13 cellular contexts compared by ENCODE assay signal in the genomic region with DNA sequence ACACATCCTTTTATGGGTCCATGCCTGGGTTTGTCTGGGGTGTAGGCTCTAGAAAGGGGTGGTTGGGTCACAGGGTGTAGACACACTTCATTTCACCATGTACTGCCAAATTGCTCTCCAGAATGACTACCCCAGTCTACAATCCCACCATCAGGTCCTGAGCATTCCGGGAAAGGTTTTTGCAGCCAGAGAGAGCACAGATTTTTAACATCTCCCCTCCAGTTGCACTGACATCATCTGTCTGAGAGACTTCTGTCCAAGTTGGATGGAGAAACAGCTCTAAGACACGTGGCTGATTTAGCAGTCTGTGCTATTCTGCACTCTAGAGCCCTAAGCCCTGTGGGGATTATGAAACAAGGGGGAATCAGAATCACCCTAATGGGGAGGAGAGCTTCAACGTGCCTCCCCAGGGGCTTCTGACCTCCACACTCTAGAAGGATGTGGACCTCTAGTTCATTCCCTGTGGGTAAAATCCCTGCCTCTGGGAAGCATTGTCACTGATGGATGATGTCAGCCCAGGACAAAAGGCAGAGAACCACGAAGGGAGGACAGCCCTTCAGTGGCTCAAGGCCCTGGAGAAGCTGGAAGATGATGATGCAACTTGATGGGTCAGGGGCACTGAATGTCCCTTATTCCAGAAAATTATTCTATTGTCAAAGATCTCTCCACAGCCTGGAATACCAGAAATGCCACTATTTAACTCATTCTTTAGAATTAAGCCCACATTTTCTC.
DNase-seq lines count a peak whose midpoint lies in the region; FAIRE-seq and TF ChIP-seq lines count a peak whose summit lies in the region.
"Had no signal": no experiment of that assay in that cellular context is flagged by ENCODE, and none has a peak within 500 bp of the region (broad histone marks: within the 10 kb centered on the region; RNA-seq: fewer than 3 reads in every experiment).

No MANE protein-coding gene starts in this region.

- H3K4me3 ChIP-seq in AG04450 (ENCODE audit: low read depth, low read length) (no peak overlapping the region), MM.1S (ENCODE audit: low read length) (no peak overlapping the region), fibroblast of lung (replicated peaks in 1 of 4; ENCODE audit: control extremely low read depth in 1 of 4, insufficient read depth in 1 of 4, low read depth in 3 of 4, low read length in 4 of 4) (no peak overlapping the region), muscle layer of duodenum (ENCODE audit: low read depth in 1 of 2, low read length in 2 of 2) (no peak overlapping the region), OCI-LY7 (ENCODE audit: low read depth, low read length, poor library complexity, severe bottlenecking) (no peak overlapping the region)

- H3K4me1 ChIP-seq in MM.1S (ENCODE audit: low read length) = peaks cover 32% of the 10 kb centered on the region
- H3K4me1 ChIP-seq in fibroblast of lung (ENCODE audit: control insufficient read depth, extremely low read depth, insufficient read depth, low read length) = peaks cover 50% of the 10 kb centered on the region
- no peaks in the 10 kb centered on the region for H3K4me1 ChIP-seq in muscle layer of duodenum (ENCODE audit: control insufficient read depth in 1 of 2, insufficient read depth in 2 of 2, low read length in 2 of 2)
- peaks cover 7% of the 10 kb centered on the region for H3K4me1 ChIP-seq in OCI-LY7 (ENCODE audit: insufficient read depth, low read length, poor library complexity, severe bottlenecking)
- H3K4me1 ChIP-seq: BE2C had no signal

- H3K4me2 ChIP-seq in MM.1S (ENCODE audit: low read depth, low read length) (peak overlapping the region; percentile 40; the same call in 1 of the 2 replicates), fibroblast of lung (ENCODE audit: extremely low read depth, insufficient read depth, low read length) (no peak overlapping the region), OCI-LY7 (ENCODE audit: low read length) (no peak overlapping the region)

- H3K9ac ChIP-seq in MM.1S (ENCODE audit: low read length) = 0 out of 2 replicates have a peak overlapping the region, but pooled peaks have one; percentile 22
- H3K9ac ChIP-seq in fibroblast of lung (ENCODE audit: insufficient read depth, low read length) = no peak overlapping the region

- no peak for TF ChIP-seq CTCF in AG04450 (IDR thresholded peaks at IDR 0.05; ENCODE audit: low read depth, low read length)
- TF ChIP-seq CTCF in MM.1S (IDR thresholded peaks at IDR 0.05; ENCODE audit: low read length) = no peak
- TF ChIP-seq CTCF in fibroblast of lung (conservative IDR thresholded peaks at IDR 0.05 in 1 of 2, IDR thresholded peaks at IDR 0.05 in 1 of 2; ENCODE audit: low read depth in 1 of 2, low read length in 2 of 2) = no peak
- no peak for TF ChIP-seq CTCF in OCI-LY7 (conservative IDR thresholded peaks at IDR 0.05; ENCODE audit: low read length)

- H3K36me3 ChIP-seq in MM.1S (replicated peaks; ENCODE audit: insufficient read depth, low read length) = no peaks in the 10 kb centered on the region
- no peaks in the 10 kb centered on the region for H3K36me3 ChIP-seq in fibroblast of lung (ENCODE audit: control insufficient read depth, insufficient read depth, low read length)
- no peaks in the 10 kb centered on the region for H3K36me3 ChIP-seq in muscle layer of duodenum (ENCODE audit: control insufficient read depth in 1 of 2, insufficient read depth in 2 of 2, low read length in 2 of 2)
- no peaks in the 10 kb centered on the region for H3K36me3 ChIP-seq in OCI-LY7 (ENCODE audit: insufficient read depth, low read length)
- H3K36me3 ChIP-seq: BE2C had no signal

- FAIRE-seq in HTR-8/SVneo (lab: Jason Lieb, UNC) = no peak
- FAIRE-seq: TTC549 had no signal

- H4K20me1 ChIP-seq in MM.1S (ENCODE audit: insufficient read depth, low read length) (no peaks in the 10 kb centered on the region), fibroblast of lung (ENCODE audit: control insufficient read depth, extremely low read depth, insufficient read depth, low read length) (no peaks in the 10 kb centered on the region), OCI-LY7 (ENCODE audit: insufficient read depth, low read length) (no peaks in the 10 kb centered on the region)

- H3F3A ChIP-seq in MM.1S (ENCODE audit: insufficient read depth, low read length) = peaks cover 22% of the 10 kb centered on the region

- H3K27ac ChIP-seq in AG04450 (ENCODE audit: low read depth, low read length) (peak overlapping the region; percentile 68), MM.1S (ENCODE audit: low read length) (peak overlapping the region; percentile 76), fibroblast of lung (ENCODE audit: insufficient read depth, low read length) (peak overlapping the region; percentile 82), muscle layer of duodenum (ENCODE audit: low read length) (peak overlapping the region; percentile 79), OCI-LY7 (ENCODE audit: low read depth, low read length, poor library complexity, severe bottlenecking) (no peak overlapping the region)

- H2AFZ ChIP-seq in MM.1S (ENCODE audit: low read length) = no peak overlapping the region
- H2AFZ ChIP-seq in fibroblast of lung (ENCODE audit: low read length) = no peak overlapping the region
- no peak overlapping the region for H2AFZ ChIP-seq in OCI-LY7 (ENCODE audit: low read length)

- H3K27me3 ChIP-seq in AG04450 (ENCODE audit: control insufficient read depth, insufficient read depth, low read length) (no peaks in the 10 kb centered on the region), MM.1S (replicated peaks; ENCODE audit: insufficient read depth, low read length) (no peaks in the 10 kb centered on the region), fibroblast of lung (ENCODE audit: control insufficient read depth, insufficient read depth, low read length) (no peaks in the 10 kb centered on the region), muscle layer of duodenum (ENCODE audit: low read depth, low read length) (no peaks in the 10 kb centered on the region)
- H3K27me3 ChIP-seq: BE2C had no signal

- DNase-seq in AG04450 (ENCODE audit: low read depth, low spot score) (peak; percentile 36), MM.1S (no peak), fibroblast of lung (ENCODE audit: low read depth in 2 of 2) (peak; percentile 83 to 93), HTR-8/SVneo (ENCODE audit: insufficient read length, low spot score) (no peak), OCI-LY7 (ENCODE audit: low spot score) (no peak), DMS53 treated with DMSO at 0.1 percent for 48 hours (lab: John Stamatoyannopoulos, UW; ENCODE audit: unreplicated experiment) (no peak)
- no peak for DNase-seq in activated CD4-positive, alpha-beta T cell treated with anti-CD3 and anti-CD28 coated beads, Interleukin-2, amount 50 U/mL, for 1 hour
- DNase-seq: activated naive CD8-positive, alpha-beta T cell treated with anti-CD3 and anti-CD28 coated beads, Interleukin-2, amount 50 U/mL, for 24 hours; BE2C; effector CD8-positive, alpha-beta T cell; NCI-H2227 treated with DMSO at 0.1 percent for 48 hours had no signal

- H3K79me2 ChIP-seq in MM.1S (ENCODE audit: low read length) (no peaks in the 10 kb centered on the region), fibroblast of lung (ENCODE audit: control insufficient read depth, insufficient read depth, low read length) (no peaks in the 10 kb centered on the region), OCI-LY7 (ENCODE audit: insufficient read depth, low read depth, low read length) (no peaks in the 10 kb centered on the region)

- no peaks in the 10 kb centered on the region for H3K9me2 ChIP-seq in MM.1S (replicated peaks; ENCODE audit: insufficient read depth, low read length)
- no peaks in the 10 kb centered on the region for H3K9me2 ChIP-seq in OCI-LY7 (ENCODE audit: insufficient read depth, low read length)

- intact Hi-C loops in OCI-LY7 (cut with micrococcal nuclease; ENCODE audit: unreplicated experiment) = no loop called here

- POLR2A ChIA-PET in AG04450 (lab: Yijun Ruan, JAX) = interaction anchor here (0.8 to 1.2 kb wide), 3 partner anchors 36 to 121 kb away, joined by 3 to 4 read pairs (median 4); no protein-coding TSS in a partner anchor
- POLR2A ChIA-PET in OCI-LY7 (lab: Charles Lee) = interaction anchor here (0.9 to 2.1 kb wide), 7 partner anchors 14 to 93 kb away, joined by 3 to 8 read pairs (median 4); no protein-coding TSS in a partner anchor

- no TSS peak for BruUV-seq in OCI-LY7 (replicated peaks; lab: Mats Ljungman, UMichigan)

- CTCF ChIA-PET in AG04450 (lab: Charles Lee) = interaction anchor here (0.5 to 2.0 kb wide), 6 partner anchors 39 to 216 kb away, joined by 3 to 7 read pairs (median 4); no protein-coding TSS in a partner anchor
- CTCF ChIA-PET in OCI-LY7 (lab: Charles Lee; ENCODE audit: unreplicated experiment) = no interaction called here

- H3K9me3 ChIP-seq in AG04450 (ENCODE audit: control insufficient read depth, insufficient read depth, low read length) (no peaks in the 10 kb centered on the region), MM.1S (replicated peaks; ENCODE audit: insufficient read depth, low read length) (no peaks in the 10 kb centered on the region), fibroblast of lung (ENCODE audit: control insufficient read depth, insufficient read depth, low read depth, low read length) (no peaks in the 10 kb centered on the region), muscle layer of duodenum (ENCODE audit: control insufficient read depth in 1 of 2, low read length in 2 of 2) (no peaks in the 10 kb centered on the region), OCI-LY7 (ENCODE audit: low read length) (no peaks in the 10 kb centered on the region)
- H3K9me3 ChIP-seq: BE2C had no signal

Comparison
In these comparisons a context has a peak if more than half of its experiments do, and no peak if none do; other contexts are left out.
1. DNase-seq: peak in AG04450 (single experiment) and fibroblast of lung (2 of 2); none in MM.1S (single experiment), HTR-8/SVneo (single experiment), OCI-LY7 (single experiment), DMS53 treated with DMSO at 0.1 percent for 48 hours (single experiment) and activated CD4-positive, alpha-beta T cell treated with anti-CD3 and anti-CD28 coated beads, Interleukin-2, amount 50 U/mL, for 1 hour (single experiment).